Comparison of ENCODE assay signal across 9 cellular contexts in genomic region chr15:39582286-39582976, GRCh38. TPM values are rescaled to one million over a fixed set of nuclear protein-coding genes. Genes with fewer than 3 reads are reported as not detected.
DNase-seq lines count a peak whose midpoint lies in the region; ATAC-seq and TF ChIP-seq lines count a peak whose summit lies in the region.
"Had no signal": no experiment of that assay in that cellular context is flagged by ENCODE, and none has a peak within 500 bp of the region (broad histone marks: within the 10 kb centered on the region; RNA-seq: fewer than 3 reads in every experiment).

No MANE protein-coding gene starts in this region.

- H3K4me1 ChIP-seq in PC-3 (ENCODE audit: insufficient read depth, low read length) (peaks cover 55% of the 10 kb centered on the region), ectodermal cell (ENCODE audit: control insufficient read depth, insufficient read depth, low read length) (peaks cover 24% of the 10 kb centered on the region), subcutaneous abdominal adipose tissue (ENCODE audit: control insufficient read depth in 5 of 5, insufficient read depth in 5 of 5, low read length in 5 of 5) (peaks cover 3 to 76% (median 45%) of the 10 kb centered on the region in 5 donors)

- peaks cover 45% of the 10 kb centered on the region for H4K20me1 ChIP-seq in PC-3 (ENCODE audit: low read length)

- no peaks in the 10 kb centered on the region for H3K27me3 ChIP-seq in PC-3 (ENCODE audit: low read length)
- peaks cover 7% of the 10 kb centered on the region for H3K27me3 ChIP-seq in ectodermal cell (ENCODE audit: control insufficient read depth, insufficient read depth, low read length, poor library complexity, severe bottlenecking)
- H3K27me3 ChIP-seq in subcutaneous abdominal adipose tissue (ENCODE audit: control insufficient read depth in 5 of 5, insufficient read depth in 4 of 5, low read length in 5 of 5): no peaks in the 10 kb centered on the region

- DNase-seq in PC-3 (peak; percentile 17), lower leg skin (ENCODE audit: low spot score in 2 of 2) (no peak), germinal center (ENCODE audit: low spot score) (no peak), GM03348 (ENCODE audit: low spot score) (no peak)
- no peak for DNase-seq in activated CD4-positive, alpha-beta memory T cell treated with anti-CD3 and anti-CD28 coated beads, Interleukin-2, amount 10 ng/mL, durations not matched to agents 7 days and 5 days

- intact Hi-C loops in PC-3 (cut with micrococcal nuclease) (loop anchor here (5.0 kb wide), 2 partner anchors 45 to 105 kb away; no protein-coding TSS in a partner anchor), lower leg skin (cut with DNase I; ENCODE audit: low total_unique reads) (no loop called here)

- H3K4me3 Mint-ChIP-seq in activated CD4-positive, alpha-beta memory T cell treated with anti-CD3 and anti-CD28 coated beads, Interleukin-2, amount 10 ng/mL, durations not matched to agents 7 days and 5 days: no peak overlapping the region

- CTCF ChIA-PET in PC-3 (lab: Charles Lee): interaction anchor here (0.8 to 1.9 kb wide), 2 partner anchors 174 to 411 kb away, joined by 4 to 9 read pairs; no protein-coding TSS in a partner anchor
- CTCF ChIA-PET in activated CD4-positive, alpha-beta memory T cell treated with anti-CD3 and anti-CD28 coated beads, Interleukin-2, amount 10 ng/mL, durations not matched to agents 7 days and 5 days (lab: Charles Lee): interaction anchor here (0.7 to 6.8 kb wide), 3 partner anchors 42 to 176 kb away, joined by 4 to 75 read pairs (median 9); no protein-coding TSS in a partner anchor

- no peak for TF ChIP-seq POLR2A in lower leg skin (IDR thresholded peaks at IDR 0.05)

- no peak overlapping the region for H2AFZ ChIP-seq in PC-3 (ENCODE audit: low read length)

- H3K4me3 ChIP-seq in PC-3 (ENCODE audit: low read length) (peak overlapping the region; percentile 87), ectodermal cell (ENCODE audit: insufficient read depth, low read depth, low read length) (peak overlapping the region; percentile 14), lower leg skin (ENCODE audit: low read depth, poor library complexity, severe bottlenecking) (peak overlapping the region; percentile 56), subcutaneous abdominal adipose tissue (ENCODE audit: low read depth in 1 of 5, low read length in 5 of 5) (peak overlapping the region; percentile 57 to 92 (median 67))

- no peak overlapping the region for H3K27ac Mint-ChIP-seq in activated CD4-positive, alpha-beta memory T cell treated with anti-CD3 and anti-CD28 coated beads, Interleukin-2, amount 10 ng/mL, durations not matched to agents 7 days and 5 days
- H3K27ac Mint-ChIP-seq: activated T-cell treated with anti-CD3 and anti-CD28 coated beads, Interleukin-2, amount 50 U/mL, for 72 hours had no signal

- ATAC-seq in PC-3 (no peak), HG02678 (IDR thresholded peaks at IDR 0.05; ENCODE audit: unreplicated experiment) (no peak)
- ATAC-seq: activated T-cell treated with anti-CD3 and anti-CD28 coated beads, Interleukin-2, amount 50 U/mL, for 72 hours had no signal

- peaks cover 54% of the 10 kb centered on the region for H3K36me3 ChIP-seq in PC-3 (ENCODE audit: low read depth, low read length)
- peaks cover 22% of the 10 kb centered on the region for H3K36me3 ChIP-seq in ectodermal cell (ENCODE audit: control insufficient read depth, insufficient read depth, low read length)
- peaks cover 26 to 50% (median 41%) of the 10 kb centered on the region in 5 donors for H3K36me3 ChIP-seq in subcutaneous abdominal adipose tissue (ENCODE audit: control insufficient read depth in 5 of 5, insufficient read depth in 5 of 5, low read length in 5 of 5)

- TF ChIP-seq CTCF in PC-3 (conservative IDR thresholded peaks at IDR 0.05; ENCODE audit: low read depth, low read length): no peak
- no peak for TF ChIP-seq CTCF in lower leg skin (IDR thresholded peaks at IDR 0.05)

- peaks cover 18% of the 10 kb centered on the region for H3K4me1 Mint-ChIP-seq in activated CD4-positive, alpha-beta memory T cell treated with anti-CD3 and anti-CD28 coated beads, Interleukin-2, amount 10 ng/mL, durations not matched to agents 7 days and 5 days

- no peaks in the 10 kb centered on the region for H3K9me2 ChIP-seq in PC-3 (replicated peaks; ENCODE audit: low read length)

- H3K9me3 Mint-ChIP-seq in activated CD4-positive, alpha-beta memory T cell treated with anti-CD3 and anti-CD28 coated beads, Interleukin-2, amount 10 ng/mL, durations not matched to agents 7 days and 5 days: no peaks in the 10 kb centered on the region
- H3K9me3 Mint-ChIP-seq: activated T-cell treated with anti-CD3 and anti-CD28 coated beads, Interleukin-2, amount 50 U/mL, for 72 hours had no signal

- POLR2A ChIA-PET in PC-3 (lab: Charles Lee; ENCODE audit: unreplicated experiment): no interaction called here
- POLR2A ChIA-PET in activated CD4-positive, alpha-beta memory T cell treated with anti-CD3 and anti-CD28 coated beads, Interleukin-2, amount 10 ng/mL, durations not matched to agents 7 days and 5 days (lab: Charles Lee): interaction anchor here (1.5 kb wide), 1 partner anchor 41 kb away, joined by 5 read pairs; no protein-coding TSS in a partner anchor

- no TSS peak for BruUV-seq in PC-3 (replicated peaks; lab: Mats Ljungman, UMichigan)

- H3K27ac ChIP-seq in PC-3 (ENCODE audit: low read length) (peak overlapping the region; percentile 93), ectodermal cell (ENCODE audit: insufficient read depth, low read depth, low read length, poor library complexity, severe bottlenecking) (no peak overlapping the region), subcutaneous abdominal adipose tissue (ENCODE audit: low read depth, low read length) (peak overlapping the region; percentile 12)

- H3K27me3 Mint-ChIP-seq in activated CD4-positive, alpha-beta memory T cell treated with anti-CD3 and anti-CD28 coated beads, Interleukin-2, amount 10 ng/mL, durations not matched to agents 7 days and 5 days: peaks cover 43% of the 10 kb centered on the region

- H3K36me3 Mint-ChIP-seq in activated CD4-positive, alpha-beta memory T cell treated with anti-CD3 and anti-CD28 coated beads, Interleukin-2, amount 10 ng/mL, durations not matched to agents 7 days and 5 days (ENCODE audit: low read depth): no peaks in the 10 kb centered on the region

- no peaks in the 10 kb centered on the region for H3K9me3 ChIP-seq in PC-3 (ENCODE audit: low read length)
- no peaks in the 10 kb centered on the region for H3K9me3 ChIP-seq in ectodermal cell (ENCODE audit: control insufficient read depth, low read length)
- H3K9me3 ChIP-seq in subcutaneous abdominal adipose tissue (ENCODE audit: control insufficient read depth in 5 of 5, low read length in 5 of 5): no peaks in the 10 kb centered on the region

- H3K9ac ChIP-seq in PC-3 (ENCODE audit: low read length) (peak overlapping the region; percentile 87), subcutaneous abdominal adipose tissue (ENCODE audit: low read length in 5 of 5) (peak overlapping the region in 4 of 5 donors; percentile 22 to 89 (median 56))

- H3K79me2 ChIP-seq in PC-3 (ENCODE audit: low read length): peaks cover 62% of the 10 kb centered on the region

- H3K4me2 ChIP-seq in PC-3 (ENCODE audit: low read length): peak overlapping the region; percentile 100

- H3F3A ChIP-seq in PC-3 (ENCODE audit: low read length, unreplicated experiment): peaks cover 20% of the 10 kb centered on the region

- WGBS in ectodermal cell, 2 experiments: 94 to 95% methylated on average over 20 of the region's 20 CpGs
- 45 to 68% methylated on average over 20 of the region's 20 CpGs for WGBS in lower leg skin, 2 donors

RNA-seq across cellular contexts. Expression of gene THBS1, which starts 1.6 kb away (rescaled TPM):
- total RNA-seq in PC-3 (2014; rRNA removed) (305 and 374 TPM in 2 replicates), lower leg skin (100 to 1,000 TPM in 2 of 4 donors, 10 to 100 TPM in 2; 84.7 to 158 (median 103) TPM)
- polyA plus RNA-seq in ectodermal cell (2013, experiment 1 of 4): 28.4 TPM
- 26.0 TPM for polyA plus RNA-seq in ectodermal cell (2013, experiment 2 of 4)
- 16.7 TPM for polyA plus RNA-seq in ectodermal cell (2013, experiment 3 of 4)
- polyA plus RNA-seq in ectodermal cell (2013, experiment 4 of 4): 18.9 TPM
- total RNA-seq in activated CD4-positive, alpha-beta memory T cell treated with anti-CD3 and anti-CD28 coated beads, Interleukin-2, amount 10 ng/mL, durations not matched to agents 7 days and 5 days: 1 to 10 TPM; 1.2 to 1.5 TPM

Comparison
In these comparisons a context has a peak if more than half of its experiments do, and no peak if none do; other contexts are left out.
1. H3K4me3 ChIP-seq: peak in every context shown above with its lines; median percentile 87 in PC-3; 67 in subcutaneous abdominal adipose tissue; 56 in lower leg skin; 14 in ectodermal cell.
2. RNA of gene THBS1, which starts 1.6 kb away (total RNA-seq): 305 to 374 TPM in PC-3 and 84.7 to 158 TPM in lower leg skin; 1.2 to 1.5 TPM in activated CD4-positive, alpha-beta memory T cell treated with anti-CD3 and anti-CD28 coated beads, Interleukin-2, amount 10 ng/mL, durations not matched to agents 7 days and 5 days; every median in the first group is over 10 times any median in the second.